In genomic region chr12:68406134-68406576, GRCh38 we compare ENCODE assay signal across 8 cellular contexts.
A peak's percentile ranks its signal among the peaks of the same experiment; 100 is the strongest.
DNase-seq lines count a peak whose midpoint lies in the region; FAIRE-seq and TF ChIP-seq lines count a peak whose summit lies in the region.

No MANE protein-coding gene starts in this region.

- intact Hi-C loops in activated naive CD4-positive, alpha-beta T cell treated with anti-CD3 and anti-CD28 coated beads for 36 hours (cut with micrococcal nuclease): no loop called here

- peak; percentile 69 for DNase-seq in H7
- DNase-seq in SJCRH30: peak; percentile 54 to 60
- DNase-seq in fibroblast of gingiva (ENCODE audit: low read depth): peak; percentile 90
- no peak for DNase-seq in RCC 7860 (ENCODE audit: low spot score)
- DNase-seq in activated CD4-positive, CD25-positive, alpha-beta regulatory T cell treated with anti-CD3 and anti-CD28 coated beads, Interleukin-2, amount 50 U/mL, for 72 hours: no peak
- DNase-seq in activated naive CD4-positive, alpha-beta T cell treated with anti-CD3 and anti-CD28 coated beads for 36 hours: no peak
- DNase-seq in activated naive CD4-positive, alpha-beta T cell treated with anti-CD3 and anti-CD28 coated beads, Interleukin-2, amount 10 ng/mL, durations not matched to agents 7 days and 5 days: no peak

- peaks cover 7% of the 10 kb centered on the region for H3K27me3 Mint-ChIP-seq in nephron (ENCODE audit: low read depth)
- H3K27me3 Mint-ChIP-seq in activated naive CD4-positive, alpha-beta T cell treated with anti-CD3 and anti-CD28 coated beads for 36 hours (ENCODE audit: low read depth): no peaks in the 10 kb centered on the region
- peaks cover 9% of the 10 kb centered on the region for H3K27me3 Mint-ChIP-seq in activated naive CD4-positive, alpha-beta T cell treated with anti-CD3 and anti-CD28 coated beads, Interleukin-2, amount 10 ng/mL, durations not matched to agents 7 days and 5 days

- no peak for FAIRE-seq in RCC 7860 (lab: Jason Lieb, UNC)

- H3K36me3 Mint-ChIP-seq in nephron (ENCODE audit: low read depth): no peaks in the 10 kb centered on the region
- H3K36me3 Mint-ChIP-seq in activated naive CD4-positive, alpha-beta T cell treated with anti-CD3 and anti-CD28 coated beads for 36 hours (ENCODE audit: low read depth): no peaks in the 10 kb centered on the region
- peaks cover 1% of the 10 kb centered on the region for H3K36me3 Mint-ChIP-seq in activated naive CD4-positive, alpha-beta T cell treated with anti-CD3 and anti-CD28 coated beads, Interleukin-2, amount 10 ng/mL, durations not matched to agents 7 days and 5 days

- H3K9me3 ChIP-seq in SJCRH30 (replicated peaks): no peaks in the 10 kb centered on the region

- no peaks in the 10 kb centered on the region for H3K27me3 ChIP-seq in H7 (ENCODE audit: control insufficient read depth, insufficient read depth, low read length)
- H3K27me3 ChIP-seq in SJCRH30: no peaks in the 10 kb centered on the region

- TF ChIP-seq CTCF in nephron (IDR thresholded peaks at IDR 0.05; ENCODE audit: unreplicated experiment in 3 of 3): peak; percentile 30 to 35 (median 31)

- peak overlapping the region; percentile 4 to 28 (median 14) for H3K4me3 Mint-ChIP-seq in nephron
- no peak overlapping the region for H3K4me3 Mint-ChIP-seq in activated naive CD4-positive, alpha-beta T cell treated with anti-CD3 and anti-CD28 coated beads for 36 hours
- H3K4me3 Mint-ChIP-seq in activated naive CD4-positive, alpha-beta T cell treated with anti-CD3 and anti-CD28 coated beads, Interleukin-2, amount 10 ng/mL, durations not matched to agents 7 days and 5 days: no peak overlapping the region

- H3K4me1 Mint-ChIP-seq in nephron: peaks cover 26% of the 10 kb centered on the region
- H3K4me1 Mint-ChIP-seq in activated naive CD4-positive, alpha-beta T cell treated with anti-CD3 and anti-CD28 coated beads for 36 hours (ENCODE audit: low read depth): peaks cover 4% of the 10 kb centered on the region
- H3K4me1 Mint-ChIP-seq in activated naive CD4-positive, alpha-beta T cell treated with anti-CD3 and anti-CD28 coated beads, Interleukin-2, amount 10 ng/mL, durations not matched to agents 7 days and 5 days: peaks cover 14% of the 10 kb centered on the region

- no peaks in the 10 kb centered on the region for H3K9me3 Mint-ChIP-seq in nephron
- no peaks in the 10 kb centered on the region for H3K9me3 Mint-ChIP-seq in activated naive CD4-positive, alpha-beta T cell treated with anti-CD3 and anti-CD28 coated beads for 36 hours
- H3K9me3 Mint-ChIP-seq in activated naive CD4-positive, alpha-beta T cell treated with anti-CD3 and anti-CD28 coated beads, Interleukin-2, amount 10 ng/mL, durations not matched to agents 7 days and 5 days: no peaks in the 10 kb centered on the region

- H3K4me3 ChIP-seq in H7 (ENCODE audit: insufficient read depth, low read depth, low read length) (no peak overlapping the region), SJCRH30 (no peak overlapping the region)

- CTCF ChIA-PET in activated naive CD4-positive, alpha-beta T cell treated with anti-CD3 and anti-CD28 coated beads for 36 hours (lab: Charles Lee): no interaction called here
- CTCF ChIA-PET in activated naive CD4-positive, alpha-beta T cell treated with anti-CD3 and anti-CD28 coated beads, Interleukin-2, amount 10 ng/mL, durations not matched to agents 7 days and 5 days (lab: Charles Lee): interaction anchor here (0.9 kb wide), 1 partner anchor 89 kb away, joined by 5 read pairs; no protein-coding TSS in a partner anchor

- peak overlapping the region; percentile 67 to 92 (median 84) for H3K27ac Mint-ChIP-seq in nephron
- H3K27ac Mint-ChIP-seq in activated naive CD4-positive, alpha-beta T cell treated with anti-CD3 and anti-CD28 coated beads for 36 hours: no peak overlapping the region
- no peak overlapping the region for H3K27ac Mint-ChIP-seq in activated naive CD4-positive, alpha-beta T cell treated with anti-CD3 and anti-CD28 coated beads, Interleukin-2, amount 10 ng/mL, durations not matched to agents 7 days and 5 days

- H3K36me3 ChIP-seq in H7 (replicated peaks; ENCODE audit: control insufficient read depth, insufficient read depth, low read length) (no peaks in the 10 kb centered on the region), SJCRH30 (no peaks in the 10 kb centered on the region)

- H3K27ac ChIP-seq in SJCRH30: no peak overlapping the region

- no peaks in the 10 kb centered on the region for H3K4me1 ChIP-seq in SJCRH30

Comparison
In these comparisons a context has a peak if more than half of its experiments do, and no peak if none do; other contexts are left out.
1. DNase-seq: peak in H7 (single experiment), SJCRH30 (2 of 2) and fibroblast of gingiva (single experiment); none in RCC 7860 (single experiment), activated CD4-positive, CD25-positive, alpha-beta regulatory T cell treated with anti-CD3 and anti-CD28 coated beads, Interleukin-2, amount 50 U/mL, for 72 hours (single experiment), activated naive CD4-positive, alpha-beta T cell treated with anti-CD3 and anti-CD28 coated beads for 36 hours (single experiment) and activated naive CD4-positive, alpha-beta T cell treated with anti-CD3 and anti-CD28 coated beads, Interleukin-2, amount 10 ng/mL, durations not matched to agents 7 days and 5 days (single experiment).
2. H3K27ac Mint-ChIP-seq: peak in nephron (3 of 3); none in activated naive CD4-positive, alpha-beta T cell treated with anti-CD3 and anti-CD28 coated beads for 36 hours (single experiment) and activated naive CD4-positive, alpha-beta T cell treated with anti-CD3 and anti-CD28 coated beads, Interleukin-2, amount 10 ng/mL, durations not matched to agents 7 days and 5 days (single experiment).
3. H3K4me3 Mint-ChIP-seq: peak in nephron (3 of 3); none in activated naive CD4-positive, alpha-beta T cell treated with anti-CD3 and anti-CD28 coated beads for 36 hours (single experiment) and activated naive CD4-positive, alpha-beta T cell treated with anti-CD3 and anti-CD28 coated beads, Interleukin-2, amount 10 ng/mL, durations not matched to agents 7 days and 5 days (single experiment).